8 cellular contexts compared by ENCODE assay signal in genomic region chr22:45638834-45639746, GRCh38. TPM values are rescaled to one million over a fixed set of nuclear protein-coding genes. Genes with fewer than 3 reads are reported as not detected.
DNase-seq lines count a peak whose midpoint lies in the region; ATAC-seq and TF ChIP-seq lines count a peak whose summit lies in the region.

No MANE protein-coding gene starts in this region.

- 79 to 80% methylated on average over 21 of the region's 21 CpGs for WGBS in aorta, 2 donors

- CTCF ChIA-PET in MCF 10A (lab: Yijun Ruan, JAX), result interaction anchor here (0.7 to 1.5 kb wide), 4 partner anchors 12 to 245 kb away, joined by 3 to 4 read pairs (median 4); no protein-coding TSS in a partner anchor

- no peaks in the 10 kb centered on the region for H3K27me3 Mint-ChIP-seq in MCF 10A (ENCODE audit: insufficient read depth, unreplicated experiment)

- BruUV-seq in MCF 10A (replicated peaks; lab: Mats Ljungman, UMichigan), result no TSS peak

- no peaks in the 10 kb centered on the region for H3K27me3 ChIP-seq in breast epithelium
- no peaks in the 10 kb centered on the region for H3K27me3 ChIP-seq in aorta (ENCODE audit: control insufficient read depth in 1 of 2, insufficient read depth in 2 of 2, low read length in 1 of 2)

- peaks cover 16% of the 10 kb centered on the region for H3K4me1 Mint-ChIP-seq in MCF 10A (ENCODE audit: insufficient read depth, unreplicated experiment)

- H3K4me3 ChIP-seq in breast epithelium (no peak overlapping the region), aorta (ENCODE audit: low read length in 2 of 2) (no peak overlapping the region)

- intact Hi-C loops in MCF 10A (cut with micrococcal nuclease), result no loop called here
- intact Hi-C loops in breast epithelium (cut with DNase I; ENCODE audit: low total_unique reads), result no loop called here
- intact Hi-C loops in left ventricle myocardium superior (cut with micrococcal nuclease), result no loop called here
- intact Hi-C loops in aorta (cut with DNase I), result no loop called here

- no peak overlapping the region for H3K27ac ChIP-seq in breast epithelium
- no peak overlapping the region for H3K27ac ChIP-seq in aorta (ENCODE audit: low read depth in 1 of 2, low read length in 2 of 2)

- no peaks in the 10 kb centered on the region for H3K9me3 ChIP-seq in breast epithelium
- no peaks in the 10 kb centered on the region for H3K9me3 ChIP-seq in aorta (ENCODE audit: control insufficient read depth, low read length)

- peak overlapping the region; percentile 78 for H3K27ac Mint-ChIP-seq in MCF 10A (ENCODE audit: low read depth, unreplicated experiment)

- peak overlapping the region; percentile 51 for H3K4me3 Mint-ChIP-seq in MCF 10A (ENCODE audit: unreplicated experiment)

- POLR2A ChIA-PET in MCF 10A (lab: Yijun Ruan, JAX), result interaction anchor here (1.8 kb wide), 1 partner anchor 131 kb away, joined by 4 read pairs; no protein-coding TSS in a partner anchor

- H3K4me1 ChIP-seq in breast epithelium, result peaks cover 0 to 8% of the 10 kb centered on the region in 2 donors
- H3K4me1 ChIP-seq in aorta (ENCODE audit: control insufficient read depth in 1 of 2, insufficient read depth in 2 of 2, low read length in 2 of 2), result no peaks in the 10 kb centered on the region

- TF ChIP-seq POLR2A in breast epithelium (IDR thresholded peaks at IDR 0.05), result no peak

- H3K36me3 Mint-ChIP-seq in MCF 10A (ENCODE audit: insufficient read depth, unreplicated experiment), result no peaks in the 10 kb centered on the region

- H3K36me3 ChIP-seq in breast epithelium (no peaks in the 10 kb centered on the region), aorta (ENCODE audit: control insufficient read depth in 1 of 2, insufficient read depth in 2 of 2, low read length in 1 of 2) (no peaks in the 10 kb centered on the region)

- no peaks in the 10 kb centered on the region for H3K9me3 Mint-ChIP-seq in MCF 10A (ENCODE audit: unreplicated experiment)

- no peak for TF ChIP-seq CTCF in MCF 10A (IDR thresholded peaks at IDR 0.05; ENCODE audit: unreplicated experiment)
- TF ChIP-seq CTCF in breast epithelium (IDR thresholded peaks at IDR 0.05), result no peak

- peak; percentile 93 for DNase-seq in MCF 10A (ENCODE audit: unreplicated experiment)
- no peak for DNase-seq in breast epithelium (ENCODE audit: low spot score in 2 of 2)
- peak; percentile 63 for DNase-seq in UCSD-AML1 (lab: John Stamatoyannopoulos, UW; ENCODE audit: unreplicated experiment)
- DNase-seq in left ventricle myocardium superior, result peak; percentile 65
- DNase-seq in aorta, result peak; percentile 66 to 84

- ATAC-seq in left ventricle myocardium superior (peak; percentile 56), aorta (ENCODE audit: low FRiP score) (peak; percentile 64), GM21381 (IDR thresholded peaks at IDR 0.05; ENCODE audit: unreplicated experiment) (no peak), HG03097 (IDR thresholded peaks at IDR 0.05; ENCODE audit: low FRiP score, unreplicated experiment) (no peak), HG03432 (IDR thresholded peaks at IDR 0.05; ENCODE audit: unreplicated experiment) (no peak)

RNA-seq across cellular contexts. Expression of gene ATXN10, which starts 32.5 kb away (rescaled TPM):
- total RNA-seq in MCF 10A (2022) (149 and 193 TPM in 2 replicates), breast epithelium (100 to 1,000 TPM in 2 of 3 donors, 10 to 100 TPM in 1; 78.6 to 145 (median 138) TPM), left ventricle myocardium superior (142 TPM), aorta (100 to 1,000 TPM; 112 to 126 TPM)
- polyA plus RNA-seq in aorta, result 10 to 100 TPM; 43.1 to 49.2 TPM

Comparison
In these comparisons a context has a peak if more than half of its experiments do, and no peak if none do; other contexts are left out.
1. DNase-seq: peak in MCF 10A (single experiment), UCSD-AML1 (single experiment), left ventricle myocardium superior (single experiment) and aorta (2 of 2); none in breast epithelium (0 of 2).
2. ATAC-seq: peak in left ventricle myocardium superior (single experiment) and aorta (single experiment); none in GM21381 (single experiment), HG03097 (single experiment) and HG03432 (single experiment).